ENCODE assay signal across 1 cellular context in the genomic region with DNA sequence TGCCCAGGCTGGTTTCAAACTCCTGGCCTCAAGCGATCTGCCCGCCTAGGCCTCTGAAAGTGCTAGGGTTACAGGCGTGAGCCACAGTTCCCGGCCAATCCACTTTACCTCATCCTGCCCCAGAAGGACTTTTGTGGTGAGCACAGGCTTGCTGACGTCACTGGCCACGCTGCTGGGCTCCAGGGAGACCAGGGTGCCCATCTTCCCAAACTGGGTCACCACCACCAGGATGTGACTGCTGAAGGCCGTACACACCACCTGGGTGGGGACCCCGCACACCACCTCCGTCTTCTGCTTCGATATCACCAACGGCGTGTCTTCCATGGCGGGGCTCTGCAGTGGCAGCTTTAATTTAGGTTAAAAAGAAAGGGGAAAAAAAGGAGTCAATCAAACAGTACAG.
TF ChIP-seq lines count a peak whose summit lies in the region.

No MANE protein-coding gene starts in this region.

TF ChIP-seq in HEK293, 187 proteins besides CTCF, POLR2A, EP300 and RAD21 (continued from another document):
- TF ChIP-seq, protein P1, sequence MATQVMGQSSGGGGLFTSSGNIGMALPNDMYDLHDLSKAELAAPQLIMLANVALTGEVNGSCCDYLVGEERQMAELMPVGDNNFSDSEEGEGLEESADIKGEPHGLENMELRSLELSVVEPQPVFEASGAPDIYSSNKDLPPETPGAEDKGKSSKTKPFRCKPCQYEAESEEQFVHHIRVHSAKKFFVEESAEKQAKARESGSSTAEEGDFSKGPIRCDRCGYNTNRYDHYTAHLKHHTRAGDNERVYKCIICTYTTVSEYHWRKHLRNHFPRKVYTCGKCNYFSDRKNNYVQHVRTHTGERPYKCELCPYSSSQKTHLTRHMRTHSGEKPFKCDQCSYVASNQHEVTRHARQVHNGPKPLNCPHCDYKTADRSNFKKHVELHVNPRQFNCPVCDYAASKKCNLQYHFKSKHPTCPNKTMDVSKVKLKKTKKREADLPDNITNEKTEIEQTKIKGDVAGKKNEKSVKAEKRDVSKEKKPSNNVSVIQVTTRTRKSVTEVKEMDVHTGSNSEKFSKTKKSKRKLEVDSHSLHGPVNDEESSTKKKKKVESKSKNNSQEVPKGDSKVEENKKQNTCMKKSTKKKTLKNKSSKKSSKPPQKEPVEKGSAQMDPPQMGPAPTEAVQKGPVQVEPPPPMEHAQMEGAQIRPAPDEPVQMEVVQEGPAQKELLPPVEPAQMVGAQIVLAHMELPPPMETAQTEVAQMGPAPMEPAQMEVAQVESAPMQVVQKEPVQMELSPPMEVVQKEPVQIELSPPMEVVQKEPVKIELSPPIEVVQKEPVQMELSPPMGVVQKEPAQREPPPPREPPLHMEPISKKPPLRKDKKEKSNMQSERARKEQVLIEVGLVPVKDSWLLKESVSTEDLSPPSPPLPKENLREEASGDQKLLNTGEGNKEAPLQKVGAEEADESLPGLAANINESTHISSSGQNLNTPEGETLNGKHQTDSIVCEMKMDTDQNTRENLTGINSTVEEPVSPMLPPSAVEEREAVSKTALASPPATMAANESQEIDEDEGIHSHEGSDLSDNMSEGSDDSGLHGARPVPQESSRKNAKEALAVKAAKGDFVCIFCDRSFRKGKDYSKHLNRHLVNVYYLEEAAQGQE (tag by site-specific recombination; IDR thresholded peaks at IDR 0.05) = no peak
- TF ChIP-seq, protein P2, sequence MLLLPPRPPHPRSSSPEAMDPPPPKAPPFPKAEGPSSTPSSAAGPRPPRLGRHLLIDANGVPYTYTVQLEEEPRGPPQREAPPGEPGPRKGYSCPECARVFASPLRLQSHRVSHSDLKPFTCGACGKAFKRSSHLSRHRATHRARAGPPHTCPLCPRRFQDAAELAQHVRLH (tag by site-specific recombination; IDR thresholded peaks at IDR 0.05) = no peak
- TF ChIP-seq ZBTB1 (tag by site-specific recombination; IDR thresholded peaks at IDR 0.05) (no peak), ZBTB8A (tag by site-specific recombination; IDR thresholded peaks at IDR 0.05) (peak; percentile 46), ZNF202 (tag by site-specific recombination; IDR thresholded peaks at IDR 0.05; ENCODE audit: borderline replicate concordance) (no peak), ZNF600 (tag by site-specific recombination; IDR thresholded peaks at IDR 0.05) (peak; percentile 82), ZBTB20 (tag by site-specific recombination; IDR thresholded peaks at IDR 0.05) (peak; percentile 52; the same call in 1 of the 2 replicates), ZNF670 (tag by site-specific recombination; IDR thresholded peaks at IDR 0.05; ENCODE audit: low read depth) (no peak), SP2 (tag by site-specific recombination; IDR thresholded peaks at IDR 0.05) (peak; percentile 21; the same call in 1 of the 2 replicates), ZNF610 (tag by site-specific recombination; IDR thresholded peaks at IDR 0.05; ENCODE audit: borderline replicate concordance) (no peak), ZNF558 (tag by site-specific recombination; IDR thresholded peaks at IDR 0.05) (no peak), ZBTB21 (tag by site-specific recombination; IDR thresholded peaks at IDR 0.05) (peak; percentile 77)
- TF ChIP-seq, protein P3, sequence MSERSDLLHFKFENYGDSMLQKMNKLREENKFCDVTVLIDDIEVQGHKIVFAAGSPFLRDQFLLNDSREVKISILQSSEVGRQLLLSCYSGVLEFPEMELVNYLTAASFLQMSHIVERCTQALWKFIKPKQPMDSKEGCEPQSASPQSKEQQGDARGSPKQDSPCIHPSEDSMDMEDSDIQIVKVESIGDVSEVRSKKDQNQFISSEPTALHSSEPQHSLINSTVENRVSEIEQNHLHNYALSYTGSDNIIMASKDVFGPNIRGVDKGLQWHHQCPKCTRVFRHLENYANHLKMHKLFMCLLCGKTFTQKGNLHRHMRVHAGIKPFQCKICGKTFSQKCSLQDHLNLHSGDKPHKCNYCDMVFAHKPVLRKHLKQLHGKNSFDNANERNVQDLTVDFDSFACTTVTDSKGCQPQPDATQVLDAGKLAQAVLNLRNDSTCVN (tag by site-specific recombination; optimal IDR thresholded peaks at IDR 0.05) = peak; percentile 3
- TF ChIP-seq, protein P4, sequence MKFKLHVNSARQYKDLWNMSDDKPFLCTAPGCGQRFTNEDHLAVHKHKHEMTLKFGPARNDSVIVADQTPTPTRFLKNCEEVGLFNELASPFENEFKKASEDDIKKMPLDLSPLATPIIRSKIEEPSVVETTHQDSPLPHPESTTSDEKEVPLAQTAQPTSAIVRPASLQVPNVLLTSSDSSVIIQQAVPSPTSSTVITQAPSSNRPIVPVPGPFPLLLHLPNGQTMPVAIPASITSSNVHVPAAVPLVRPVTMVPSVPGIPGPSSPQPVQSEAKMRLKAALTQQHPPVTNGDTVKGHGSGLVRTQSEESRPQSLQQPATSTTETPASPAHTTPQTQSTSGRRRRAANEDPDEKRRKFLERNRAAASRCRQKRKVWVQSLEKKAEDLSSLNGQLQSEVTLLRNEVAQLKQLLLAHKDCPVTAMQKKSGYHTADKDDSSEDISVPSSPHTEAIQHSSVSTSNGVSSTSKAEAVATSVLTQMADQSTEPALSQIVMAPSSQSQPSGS (tag by site-specific recombination; IDR thresholded peaks at IDR 0.05; ENCODE audit: low read depth) = peak; percentile 91
- TF ChIP-seq, protein P5, sequence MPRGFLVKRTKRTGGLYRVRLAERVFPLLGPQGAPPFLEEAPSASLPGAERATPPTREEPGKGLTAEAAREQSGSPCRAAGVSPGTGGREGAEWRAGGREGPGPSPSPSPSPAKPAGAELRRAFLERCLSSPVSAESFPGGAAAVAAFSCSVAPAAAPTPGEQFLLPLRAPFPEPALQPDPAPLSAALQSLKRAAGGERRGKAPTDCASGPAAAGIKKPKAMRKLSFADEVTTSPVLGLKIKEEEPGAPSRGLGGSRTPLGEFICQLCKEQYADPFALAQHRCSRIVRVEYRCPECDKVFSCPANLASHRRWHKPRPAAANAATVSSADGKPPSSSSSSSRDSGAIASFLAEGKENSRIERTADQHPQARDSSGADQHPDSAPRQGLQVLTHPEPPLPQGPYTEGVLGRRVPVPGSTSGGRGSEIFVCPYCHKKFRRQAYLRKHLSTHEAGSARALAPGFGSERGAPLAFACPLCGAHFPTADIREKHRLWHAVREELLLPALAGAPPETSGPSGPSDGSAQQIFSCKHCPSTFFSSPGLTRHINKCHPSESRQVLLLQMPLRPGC (tag by site-specific recombination; IDR thresholded peaks at IDR 0.05) = no peak
- TF ChIP-seq, protein P6, sequence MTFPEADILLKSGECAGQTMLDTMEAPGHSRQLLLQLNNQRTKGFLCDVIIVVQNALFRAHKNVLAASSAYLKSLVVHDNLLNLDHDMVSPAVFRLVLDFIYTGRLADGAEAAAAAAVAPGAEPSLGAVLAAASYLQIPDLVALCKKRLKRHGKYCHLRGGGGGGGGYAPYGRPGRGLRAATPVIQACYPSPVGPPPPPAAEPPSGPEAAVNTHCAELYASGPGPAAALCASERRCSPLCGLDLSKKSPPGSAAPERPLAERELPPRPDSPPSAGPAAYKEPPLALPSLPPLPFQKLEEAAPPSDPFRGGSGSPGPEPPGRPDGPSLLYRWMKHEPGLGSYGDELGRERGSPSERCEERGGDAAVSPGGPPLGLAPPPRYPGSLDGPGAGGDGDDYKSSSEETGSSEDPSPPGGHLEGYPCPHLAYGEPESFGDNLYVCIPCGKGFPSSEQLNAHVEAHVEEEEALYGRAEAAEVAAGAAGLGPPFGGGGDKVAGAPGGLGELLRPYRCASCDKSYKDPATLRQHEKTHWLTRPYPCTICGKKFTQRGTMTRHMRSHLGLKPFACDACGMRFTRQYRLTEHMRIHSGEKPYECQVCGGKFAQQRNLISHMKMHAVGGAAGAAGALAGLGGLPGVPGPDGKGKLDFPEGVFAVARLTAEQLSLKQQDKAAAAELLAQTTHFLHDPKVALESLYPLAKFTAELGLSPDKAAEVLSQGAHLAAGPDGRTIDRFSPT (tag by site-specific recombination; IDR thresholded peaks at IDR 0.05) = 0 out of 2 replicates have a peak, but pooled peaks have one; percentile 42
